In genomic region chr12:2284857-2285256, GRCh38 we compare ENCODE assay signal across 8 cellular contexts.
DNase-seq lines count a peak whose midpoint lies in the region; ATAC-seq and TF ChIP-seq lines count a peak whose summit lies in the region.

No MANE protein-coding gene starts in this region.

- H3K9ac ChIP-seq in fibroblast of lung (ENCODE audit: insufficient read depth, low read length) = peak overlapping the region; percentile 9

- H3K4me2 ChIP-seq in fibroblast of lung (ENCODE audit: extremely low read depth, insufficient read depth, low read length) = peak overlapping the region; percentile 64

- peak overlapping the region; percentile 46 for H2AFZ ChIP-seq in fibroblast of lung (ENCODE audit: low read length)

- no peaks in the 10 kb centered on the region for H3K36me3 ChIP-seq in fibroblast of lung (ENCODE audit: control insufficient read depth, insufficient read depth, low read length)
- H3K36me3 ChIP-seq in effector memory CD4-positive, alpha-beta T cell (ENCODE audit: control insufficient read depth, insufficient read depth, low read length) = no peaks in the 10 kb centered on the region

- DNase-seq in 8988T = peak; percentile 55
- DNase-seq in GF-D8 (lab: John Stamatoyannopoulos, UW) = peak; percentile 52
- DNase-seq in NCI-H128 (lab: John Stamatoyannopoulos, UW; ENCODE audit: unreplicated experiment) = peak; percentile 69
- DNase-seq in T-helper 2 cell treated with Interferon-gamma antibody and Interleukin-4, amounts not matched to agents 5 μg/mL and 100 μg/mL, for 36 hours (ENCODE audit: low spot score) = peak; percentile 8
- peak; percentile 77 to 79 for DNase-seq in fibroblast of lung (ENCODE audit: low read depth in 2 of 2)
- DNase-seq in natural killer cell = no peak
- DNase-seq in effector memory CD4-positive, alpha-beta T cell = no peak

- no peaks in the 10 kb centered on the region for H3K36me3 Mint-ChIP-seq in T-helper 2 cell treated with Interferon-gamma antibody and Interleukin-4, amounts not matched to agents 5 μg/mL and 100 μg/mL, for 36 hours (ENCODE audit: low read depth)
- H3K36me3 Mint-ChIP-seq in natural killer cell = no peaks in the 10 kb centered on the region

- H3K4me3 Mint-ChIP-seq in T-helper 2 cell treated with Interferon-gamma antibody and Interleukin-4, amounts not matched to agents 5 μg/mL and 100 μg/mL, for 36 hours = no peak overlapping the region
- no peak overlapping the region for H3K4me3 Mint-ChIP-seq in natural killer cell

- peaks cover 8% of the 10 kb centered on the region for H3K9me3 Mint-ChIP-seq in T-helper 2 cell treated with Interferon-gamma antibody and Interleukin-4, amounts not matched to agents 5 μg/mL and 100 μg/mL, for 36 hours
- H3K9me3 Mint-ChIP-seq in natural killer cell = no peaks in the 10 kb centered on the region

- H3K27me3 ChIP-seq in fibroblast of lung (ENCODE audit: control insufficient read depth, insufficient read depth, low read length) = no peaks in the 10 kb centered on the region
- no peaks in the 10 kb centered on the region for H3K27me3 ChIP-seq in effector memory CD4-positive, alpha-beta T cell (replicated peaks; ENCODE audit: control insufficient read depth, insufficient read depth, low read length, poor library complexity, severe bottlenecking)

- H3K79me2 ChIP-seq in fibroblast of lung (ENCODE audit: control insufficient read depth, insufficient read depth, low read length) = no peaks in the 10 kb centered on the region

- H3K27ac Mint-ChIP-seq in T-helper 2 cell treated with Interferon-gamma antibody and Interleukin-4, amounts not matched to agents 5 μg/mL and 100 μg/mL, for 36 hours = no peak overlapping the region
- no peak overlapping the region for H3K27ac Mint-ChIP-seq in natural killer cell

- H3K27me3 Mint-ChIP-seq in T-helper 2 cell treated with Interferon-gamma antibody and Interleukin-4, amounts not matched to agents 5 μg/mL and 100 μg/mL, for 36 hours (ENCODE audit: low read depth) = peaks cover 12% of the 10 kb centered on the region
- peaks cover 2 to 32% of the 10 kb centered on the region in 2 donors for H3K27me3 Mint-ChIP-seq in natural killer cell (ENCODE audit: low read depth in 2 of 2)

- H3K9me3 ChIP-seq in fibroblast of lung (ENCODE audit: control insufficient read depth, insufficient read depth, low read depth, low read length) = no peaks in the 10 kb centered on the region
- H3K9me3 ChIP-seq in effector memory CD4-positive, alpha-beta T cell (ENCODE audit: control insufficient read depth, low read length) = peaks cover under 1% of the 10 kb centered on the region

- ATAC-seq in natural killer cell (peak in 2 of 3 donors; percentile 55 to 64), HG02642 (IDR thresholded peaks at IDR 0.05; ENCODE audit: poor library complexity, unreplicated experiment) (no peak)

- H3K4me3 ChIP-seq in fibroblast of lung (replicated peaks in 1 of 4; ENCODE audit: control extremely low read depth in 1 of 4, insufficient read depth in 1 of 4, low read depth in 3 of 4, low read length in 4 of 4) = peak overlapping the region in 1 of 4 experiments; percentile 24
- no peak overlapping the region for H3K4me3 ChIP-seq in effector memory CD4-positive, alpha-beta T cell (ENCODE audit: insufficient read depth, low read depth, low read length, poor library complexity, severe bottlenecking)

- intact Hi-C loops in natural killer cell (cut with micrococcal nuclease) = no loop called here

- no peaks in the 10 kb centered on the region for H4K20me1 ChIP-seq in fibroblast of lung (ENCODE audit: control insufficient read depth, extremely low read depth, insufficient read depth, low read length)

- peak; percentile 67 to 79 for TF ChIP-seq CTCF in fibroblast of lung (conservative IDR thresholded peaks at IDR 0.05 in 1 of 2, IDR thresholded peaks at IDR 0.05 in 1 of 2; ENCODE audit: low read depth in 1 of 2, low read length in 2 of 2)
- TF ChIP-seq CTCF in natural killer cell (IDR thresholded peaks at IDR 0.05) = no peak

- peaks cover 48% of the 10 kb centered on the region for H3K4me1 ChIP-seq in fibroblast of lung (ENCODE audit: control insufficient read depth, extremely low read depth, insufficient read depth, low read length)
- no peaks in the 10 kb centered on the region for H3K4me1 ChIP-seq in effector memory CD4-positive, alpha-beta T cell (ENCODE audit: control insufficient read depth, insufficient read depth, low read length, poor library complexity, severe bottlenecking)

- H3K27ac ChIP-seq in fibroblast of lung (ENCODE audit: insufficient read depth, low read length) = peak overlapping the region; percentile 85
- no peak overlapping the region for H3K27ac ChIP-seq in effector memory CD4-positive, alpha-beta T cell (ENCODE audit: insufficient read depth, low read length, poor library complexity, severe bottlenecking)

- H3K4me1 Mint-ChIP-seq in T-helper 2 cell treated with Interferon-gamma antibody and Interleukin-4, amounts not matched to agents 5 μg/mL and 100 μg/mL, for 36 hours (ENCODE audit: low read depth) = no peaks in the 10 kb centered on the region
- no peaks in the 10 kb centered on the region for H3K4me1 Mint-ChIP-seq in natural killer cell

Comparison
In these comparisons a context has a peak if more than half of its experiments do, and no peak if none do; other contexts are left out.
1. DNase-seq: peak in 8988T (single experiment), GF-D8 (single experiment), NCI-H128 (single experiment), T-helper 2 cell treated with Interferon-gamma antibody and Interleukin-4, amounts not matched to agents 5 μg/mL and 100 μg/mL, for 36 hours (single experiment) and fibroblast of lung (2 of 2); none in natural killer cell (single experiment) and effector memory CD4-positive, alpha-beta T cell (0 of 3).